Comparison of ENCODE assay signal across 1 cellular context in the genomic region with DNA sequence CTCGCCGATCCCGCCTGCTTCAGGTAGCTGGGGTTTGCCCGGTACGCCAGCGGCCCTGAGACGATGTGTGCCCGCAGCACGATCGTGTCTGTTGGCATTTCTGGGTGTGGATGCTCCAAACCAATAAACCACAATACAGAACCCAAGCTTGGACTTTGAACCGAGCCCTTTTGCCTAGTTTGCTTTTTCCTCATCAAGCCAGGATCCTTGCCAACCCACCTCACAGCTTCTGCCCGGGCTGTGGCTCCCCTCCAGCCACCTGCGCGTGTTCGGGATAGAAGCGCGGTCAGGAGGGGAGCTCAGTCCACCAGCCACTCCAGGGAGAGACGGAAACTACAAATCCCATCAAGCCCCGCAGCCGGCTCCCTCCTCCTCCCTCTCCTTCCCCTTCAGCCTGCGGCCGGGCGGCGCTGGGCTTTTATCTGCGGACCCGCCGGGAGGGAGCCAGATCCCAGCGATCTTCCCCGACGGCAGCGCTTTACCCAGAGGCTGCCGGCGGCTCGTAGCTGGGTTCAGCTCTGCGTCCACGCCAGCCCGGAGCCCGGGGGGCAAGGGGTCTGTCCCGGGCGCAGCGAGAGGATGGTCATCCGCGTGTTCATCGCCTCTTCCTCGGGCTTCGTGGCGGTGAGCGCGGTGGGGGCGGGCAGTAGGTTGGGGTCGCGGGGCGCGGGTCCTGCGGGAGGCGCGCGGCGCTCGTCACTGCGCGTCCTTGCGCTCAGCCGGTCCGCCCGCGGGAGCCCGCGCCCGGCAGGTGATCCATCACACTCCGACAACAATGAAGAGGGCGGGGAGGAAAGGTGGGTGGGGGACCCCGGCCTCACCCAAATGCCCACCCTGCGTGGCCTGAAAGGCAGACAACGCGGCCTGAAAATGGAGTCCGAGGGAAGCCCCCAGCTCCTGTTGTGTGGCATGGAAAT.
TF ChIP-seq lines count a peak whose summit lies in the region.

SH3BGRL2 (plus strand) TSS at position 447 of the 917 bp plus-strand sequence; CDS start at position 580, 133 bp downstream.

TF ChIP-seq in K562, 482 proteins besides CTCF, POLR2A, EP300 and RAD21 (continued from another document and continues in another):
- TF ChIP-seq, protein P1, sequence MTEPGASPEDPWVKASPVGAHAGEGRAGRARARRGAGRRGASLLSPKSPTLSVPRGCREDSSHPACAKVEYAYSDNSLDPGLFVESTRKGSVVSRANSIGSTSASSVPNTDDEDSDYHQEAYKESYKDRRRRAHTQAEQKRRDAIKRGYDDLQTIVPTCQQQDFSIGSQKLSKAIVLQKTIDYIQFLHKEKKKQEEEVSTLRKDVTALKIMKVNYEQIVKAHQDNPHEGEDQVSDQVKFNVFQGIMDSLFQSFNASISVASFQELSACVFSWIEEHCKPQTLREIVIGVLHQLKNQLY (CRISPR knock-in tag; conservative IDR thresholded peaks at IDR 0.05) = no peak
- TF ChIP-seq ZBTB5 (IDR thresholded peaks at IDR 0.05) = no peak
- TF ChIP-seq BCOR (IDR thresholded peaks at IDR 0.05) = no peak
- TF ChIP-seq HDGF (IDR thresholded peaks at IDR 0.05) = no peak
- no peak for TF ChIP-seq ARNT (IDR thresholded peaks at IDR 0.05)
- peak; percentile 97 for TF ChIP-seq NCOA6 (IDR thresholded peaks at IDR 0.05)
- TF ChIP-seq POLR2G (IDR thresholded peaks at IDR 0.05; ENCODE audit: low read depth, low read length) = peak; percentile 99
- TF ChIP-seq, protein P2, sequence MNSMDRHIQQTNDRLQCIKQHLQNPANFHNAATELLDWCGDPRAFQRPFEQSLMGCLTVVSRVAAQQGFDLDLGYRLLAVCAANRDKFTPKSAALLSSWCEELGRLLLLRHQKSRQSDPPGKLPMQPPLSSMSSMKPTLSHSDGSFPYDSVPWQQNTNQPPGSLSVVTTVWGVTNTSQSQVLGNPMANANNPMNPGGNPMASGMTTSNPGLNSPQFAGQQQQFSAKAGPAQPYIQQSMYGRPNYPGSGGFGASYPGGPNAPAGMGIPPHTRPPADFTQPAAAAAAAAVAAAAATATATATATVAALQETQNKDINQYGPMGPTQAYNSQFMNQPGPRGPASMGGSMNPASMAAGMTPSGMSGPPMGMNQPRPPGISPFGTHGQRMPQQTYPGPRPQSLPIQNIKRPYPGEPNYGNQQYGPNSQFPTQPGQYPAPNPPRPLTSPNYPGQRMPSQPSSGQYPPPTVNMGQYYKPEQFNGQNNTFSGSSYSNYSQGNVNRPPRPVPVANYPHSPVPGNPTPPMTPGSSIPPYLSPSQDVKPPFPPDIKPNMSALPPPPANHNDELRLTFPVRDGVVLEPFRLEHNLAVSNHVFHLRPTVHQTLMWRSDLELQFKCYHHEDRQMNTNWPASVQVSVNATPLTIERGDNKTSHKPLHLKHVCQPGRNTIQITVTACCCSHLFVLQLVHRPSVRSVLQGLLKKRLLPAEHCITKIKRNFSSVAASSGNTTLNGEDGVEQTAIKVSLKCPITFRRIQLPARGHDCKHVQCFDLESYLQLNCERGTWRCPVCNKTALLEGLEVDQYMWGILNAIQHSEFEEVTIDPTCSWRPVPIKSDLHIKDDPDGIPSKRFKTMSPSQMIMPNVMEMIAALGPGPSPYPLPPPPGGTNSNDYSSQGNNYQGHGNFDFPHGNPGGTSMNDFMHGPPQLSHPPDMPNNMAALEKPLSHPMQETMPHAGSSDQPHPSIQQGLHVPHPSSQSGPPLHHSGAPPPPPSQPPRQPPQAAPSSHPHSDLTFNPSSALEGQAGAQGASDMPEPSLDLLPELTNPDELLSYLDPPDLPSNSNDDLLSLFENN (IDR thresholded peaks at IDR 0.05; ENCODE audit: low read depth in 2 of 2, low read length in 2 of 2) = no peak
- no peak for TF ChIP-seq ZNF77 (CRISPR knock-in tag; IDR thresholded peaks at IDR 0.05)
- TF ChIP-seq MCM2 (IDR thresholded peaks at IDR 0.05; ENCODE audit: low read depth) = no peak
- no peak for TF ChIP-seq SNAPC5 (CRISPR knock-in tag; IDR thresholded peaks at IDR 0.05)
- no peak for TF ChIP-seq MYBL2 (IDR thresholded peaks at IDR 0.05; ENCODE audit: low read depth)
- no peak for TF ChIP-seq MYBL2 (CRISPR knock-in tag; IDR thresholded peaks at IDR 0.05; ENCODE audit: borderline replicate concordance)
- no peak for TF ChIP-seq ZNF644 (tag; IDR thresholded peaks at IDR 0.05; ENCODE audit: low read depth)
- TF ChIP-seq, protein P3, sequence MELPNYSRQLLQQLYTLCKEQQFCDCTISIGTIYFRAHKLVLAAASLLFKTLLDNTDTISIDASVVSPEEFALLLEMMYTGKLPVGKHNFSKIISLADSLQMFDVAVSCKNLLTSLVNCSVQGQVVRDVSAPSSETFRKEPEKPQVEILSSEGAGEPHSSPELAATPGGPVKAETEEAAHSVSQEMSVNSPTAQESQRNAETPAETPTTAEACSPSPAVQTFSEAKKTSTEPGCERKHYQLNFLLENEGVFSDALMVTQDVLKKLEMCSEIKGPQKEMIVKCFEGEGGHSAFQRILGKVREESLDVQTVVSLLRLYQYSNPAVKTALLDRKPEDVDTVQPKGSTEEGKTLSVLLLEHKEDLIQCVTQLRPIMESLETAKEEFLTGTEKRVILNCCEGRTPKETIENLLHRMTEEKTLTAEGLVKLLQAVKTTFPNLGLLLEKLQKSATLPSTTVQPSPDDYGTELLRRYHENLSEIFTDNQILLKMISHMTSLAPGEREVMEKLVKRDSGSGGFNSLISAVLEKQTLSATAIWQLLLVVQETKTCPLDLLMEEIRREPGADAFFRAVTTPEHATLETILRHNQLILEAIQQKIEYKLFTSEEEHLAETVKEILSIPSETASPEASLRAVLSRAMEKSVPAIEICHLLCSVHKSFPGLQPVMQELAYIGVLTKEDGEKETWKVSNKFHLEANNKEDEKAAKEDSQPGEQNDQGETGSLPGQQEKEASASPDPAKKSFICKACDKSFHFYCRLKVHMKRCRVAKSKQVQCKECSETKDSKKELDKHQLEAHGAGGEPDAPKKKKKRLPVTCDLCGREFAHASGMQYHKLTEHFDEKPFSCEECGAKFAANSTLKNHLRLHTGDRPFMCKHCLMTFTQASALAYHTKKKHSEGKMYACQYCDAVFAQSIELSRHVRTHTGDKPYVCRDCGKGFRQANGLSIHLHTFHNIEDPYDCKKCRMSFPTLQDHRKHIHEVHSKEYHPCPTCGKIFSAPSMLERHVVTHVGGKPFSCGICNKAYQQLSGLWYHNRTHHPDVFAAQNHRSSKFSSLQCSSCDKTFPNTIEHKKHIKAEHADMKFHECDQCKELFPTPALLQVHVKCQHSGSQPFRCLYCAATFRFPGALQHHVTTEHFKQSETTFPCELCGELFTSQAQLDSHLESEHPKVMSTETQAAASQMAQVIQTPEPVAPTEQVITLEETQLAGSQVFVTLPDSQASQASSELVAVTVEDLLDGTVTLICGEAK (IDR thresholded peaks at IDR 0.05) = peak; percentile 42
- TF ChIP-seq, protein P3 (CRISPR knock-in tag; IDR thresholded peaks at IDR 0.05) = no peak
- no peak for TF ChIP-seq STAT5A (IDR thresholded peaks at IDR 0.05; ENCODE audit: borderline replicate concordance, low read length)
- no peak for TF ChIP-seq NFATC3 (IDR thresholded peaks at IDR 0.05)
- TF ChIP-seq TRIM24 (IDR thresholded peaks at IDR 0.05) = peak in 1 of 2 experiments; percentile 61; a peak in 2 of 4 replicates
- TF ChIP-seq EZH2 (IDR thresholded peaks at IDR 0.05; ENCODE audit: borderline replicate concordance, low read depth, low read length) = no peak
- no peak for TF ChIP-seq SP2 (IDR thresholded peaks at IDR 0.05; ENCODE audit: extremely low read depth, low read depth, low read length, poor library complexity, severe bottlenecking)
- TF ChIP-seq RBM34 (IDR thresholded peaks at IDR 0.05; ENCODE audit: borderline replicate concordance, insufficient read depth, low read length) = no peak
- no peak for TF ChIP-seq BRF2 (IDR thresholded peaks at IDR 0.05; ENCODE audit: borderline replicate concordance, insufficient read depth, insufficient read length)
- TF ChIP-seq TRIM25 (IDR thresholded peaks at IDR 0.05; ENCODE audit: borderline replicate concordance) = no peak
- TF ChIP-seq NEUROD1 (IDR thresholded peaks at IDR 0.05; ENCODE audit: borderline replicate concordance, low read depth, low read length, partially characterized antibody) = peak; percentile 19
- no peak for TF ChIP-seq ELF2 (CRISPR knock-in tag; IDR thresholded peaks at IDR 0.05)
- no peak; the same call in 1 of the 2 replicates for TF ChIP-seq RAD51 (IDR thresholded peaks at IDR 0.05; ENCODE audit: borderline replicate concordance, low read depth)
- TF ChIP-seq ZNF3 (CRISPR knock-in tag; IDR thresholded peaks at IDR 0.05) = no peak
- no peak for TF ChIP-seq ZNF699 (CRISPR knock-in tag; IDR thresholded peaks at IDR 0.05; ENCODE audit: insufficient replicate concordance)
- no peak; a peak in 1 of 4 replicates for TF ChIP-seq KDM4B (IDR thresholded peaks at IDR 0.05; ENCODE audit: borderline replicate concordance in 2 of 2, low read depth in 1 of 2)
- no peak for TF ChIP-seq ZNF12 (CRISPR knock-in tag; IDR thresholded peaks at IDR 0.05)
- no peak for TF ChIP-seq CC2D1A (IDR thresholded peaks at IDR 0.05)
- no peak for TF ChIP-seq DPF2 (IDR thresholded peaks at IDR 0.05)
- no peak for TF ChIP-seq NR4A1 (CRISPR knock-in tag; IDR thresholded peaks at IDR 0.05)
- no peak for TF ChIP-seq NR4A1 (tag; IDR thresholded peaks at IDR 0.05)
- TF ChIP-seq PTTG1 (tag; IDR thresholded peaks at IDR 0.05; ENCODE audit: low read depth) = no peak
- no peak for TF ChIP-seq ZNF668 (CRISPR knock-in tag; IDR thresholded peaks at IDR 0.05)
- TF ChIP-seq KLF13 (tag; IDR thresholded peaks at IDR 0.05; ENCODE audit: borderline replicate concordance, low read depth) = no peak
- TF ChIP-seq ZC3H4 (CRISPR knock-in tag; IDR thresholded peaks at IDR 0.05; ENCODE audit: borderline replicate concordance) = no peak
- no peak for TF ChIP-seq SMAD2 (IDR thresholded peaks at IDR 0.05; ENCODE audit: low read depth, low read length)
- no peak for TF ChIP-seq BDP1 (IDR thresholded peaks at IDR 0.05; ENCODE audit: insufficient read depth, insufficient read length)
- peak in 1 of 2 experiments; percentile 60; a peak in 1 of 4 replicates for TF ChIP-seq TEAD1 (CRISPR knock-in tag; IDR thresholded peaks at IDR 0.05)
- peak; percentile 87 for TF ChIP-seq TBP (optimal IDR thresholded peaks at IDR 0.05; ENCODE audit: low read depth, low read length)
